ENCODE assay signal across 14 cellular contexts in genomic region chr19:10634881-10635463, GRCh38.
DNase-seq lines count a peak whose midpoint lies in the region; TF ChIP-seq lines count a peak whose summit lies in the region.
"Had no signal": no experiment of that assay in that cellular context is flagged by ENCODE, and none has a peak within 500 bp of the region (broad histone marks: within the 10 kb centered on the region; RNA-seq: fewer than 3 reads in every experiment).

No MANE protein-coding gene starts in this region.

- H3K36me3 Mint-ChIP-seq in dendritic cell treated with granulocyte-macrophage colony-stimulating factor and Interleukin-4, amounts not matched to agents 40 ng/mL and 50 ng/mL, for 4 days (ENCODE audit: low read depth), result peaks cover 15% of the 10 kb centered on the region

- peak overlapping the region in 6 of 11 experiments; percentile 6 to 84 (median 72); a peak in 11 of 22 replicates for H3K4me2 ChIP-seq in BLaER1 treated with 17β-estradiol and CSF1 and Interleukin-3, amounts not matched to agents 10 nM and 100 nM

- peaks cover 7 to 69% (median 53%) of the 10 kb centered on the region in 10 experiments; a peak in 19 of 20 replicates for H3K4me1 ChIP-seq in BLaER1 treated with 17β-estradiol and CSF1 and Interleukin-3, amounts not matched to agents 10 nM and 100 nM
- H3K4me1 ChIP-seq in neutrophil (ENCODE audit: control insufficient read depth in 1 of 2, insufficient read depth in 1 of 2, low read depth in 1 of 2, low read length in 1 of 2), result peaks cover 41 to 48% of the 10 kb centered on the region in 2 experiments

- no peak overlapping the region for H3K4me3 Mint-ChIP-seq in dendritic cell treated with granulocyte-macrophage colony-stimulating factor and Interleukin-4, amounts not matched to agents 40 ng/mL and 50 ng/mL, for 4 days

- H3K4me1 Mint-ChIP-seq in dendritic cell treated with granulocyte-macrophage colony-stimulating factor and Interleukin-4, amounts not matched to agents 40 ng/mL and 50 ng/mL, for 4 days (ENCODE audit: low read depth), result peaks cover 47% of the 10 kb centered on the region

- H3K27ac Mint-ChIP-seq in dendritic cell treated with granulocyte-macrophage colony-stimulating factor and Interleukin-4, amounts not matched to agents 40 ng/mL and 50 ng/mL, for 4 days, result peak overlapping the region; percentile 51

- no peaks in the 10 kb centered on the region for H3K27me3 ChIP-seq in BLaER1 treated with 17β-estradiol and CSF1 and Interleukin-3, amounts not matched to agents 10 nM and 100 nM
- H3K27me3 ChIP-seq in neutrophil, result no peaks in the 10 kb centered on the region

- no peak for DNase-seq in midbrain (lab: John Stamatoyannopoulos, UW)
- no peak for DNase-seq in DMS53 (lab: John Stamatoyannopoulos, UW)
- DNase-seq in activated naive CD4-positive, alpha-beta T cell treated with Interleukin-2 at 50 U/mL for 16 hours, result no peak
- DNase-seq: DMS153, EL, NCI-H187, NCI-H345, NCI-H69, SHP77 treated with DMSO at 0.1 percent for 48 hours had no signal

- intact Hi-C loops in dendritic cell treated with granulocyte-macrophage colony-stimulating factor and Interleukin-4, amounts not matched to agents 40 ng/mL and 50 ng/mL, for 4 days (cut with micrococcal nuclease), result no loop called here

- no peaks in the 10 kb centered on the region for H3K9me3 ChIP-seq in BLaER1 treated with 17β-estradiol and CSF1 and Interleukin-3, amounts not matched to agents 10 nM and 100 nM (replicated peaks in 1 of 11)
- H3K9me3 ChIP-seq in neutrophil, result peaks cover 8% of the 10 kb centered on the region

- peak overlapping the region in 6 of 11 experiments; percentile 6 to 42 (median 20); a peak in 4 of 22 replicates for H3K9ac ChIP-seq in BLaER1 treated with 17β-estradiol and CSF1 and Interleukin-3, amounts not matched to agents 10 nM and 100 nM

- peak overlapping the region in 7 of 11 experiments; percentile 7 to 56 (median 34); a peak in 5 of 22 replicates for H3K27ac ChIP-seq in BLaER1 treated with 17β-estradiol and CSF1 and Interleukin-3, amounts not matched to agents 10 nM and 100 nM
- peak overlapping the region; percentile 66 for H3K27ac ChIP-seq in neutrophil
- H3K27ac ChIP-seq: HL-60 had no signal

- H3K27me3 Mint-ChIP-seq in dendritic cell treated with granulocyte-macrophage colony-stimulating factor and Interleukin-4, amounts not matched to agents 40 ng/mL and 50 ng/mL, for 4 days, result no peaks in the 10 kb centered on the region

- H3K9me3 Mint-ChIP-seq in dendritic cell treated with granulocyte-macrophage colony-stimulating factor and Interleukin-4, amounts not matched to agents 40 ng/mL and 50 ng/mL, for 4 days, result no peaks in the 10 kb centered on the region

- 0 out of 3 replicates have a peak, but pooled peaks have one; percentile 5 for TF ChIP-seq CTCF in GM12872 (IDR thresholded peaks at IDR 0.05; ENCODE audit: insufficient read depth, low read depth, low read length)
- TF ChIP-seq CTCF in neutrophil (IDR thresholded peaks at IDR 0.05), result no peak

- H3K36me3 ChIP-seq in BLaER1 treated with 17β-estradiol and CSF1 and Interleukin-3, amounts not matched to agents 10 nM and 100 nM, result peaks cover 81 to 100% (median 97%) of the 10 kb centered on the region in 11 experiments
- peaks cover 99% of the 10 kb centered on the region for H3K36me3 ChIP-seq in neutrophil

- H3K4me3 ChIP-seq in BLaER1 treated with 17β-estradiol and CSF1 and Interleukin-3, amounts not matched to agents 10 nM and 100 nM, result no peak overlapping the region
- H3K4me3 ChIP-seq in neutrophil (ENCODE audit: low read depth in 1 of 2, low read length in 1 of 2), result peak overlapping the region in 1 of 2 experiments; percentile 21

- H4K20me1 ChIP-seq in BLaER1 treated with 17β-estradiol and CSF1 and Interleukin-3, amounts not matched to agents 10 nM and 100 nM, result peaks cover 0 to 74% (median 39%) of the 10 kb centered on the region in 11 experiments; a peak in 17 of 22 replicates
